7 cellular contexts compared by ENCODE assay signal in genomic region chr10:59805043-59805442, GRCh38. TPM values are rescaled to one million over a fixed set of nuclear protein-coding genes. Genes with fewer than 3 reads are reported as not detected.
DNase-seq lines count a peak whose midpoint lies in the region; ATAC-seq and TF ChIP-seq lines count a peak whose summit lies in the region.

No MANE protein-coding gene starts in this region.

- ATAC-seq in HG03095 (IDR thresholded peaks at IDR 0.05; ENCODE audit: unreplicated experiment) (peak; percentile 45), activated B cell treated with CpG ODN at 0.5 μM for 24 hours (ENCODE audit: low read depth) (no peak), GM18867 (IDR thresholded peaks at IDR 0.05; ENCODE audit: unreplicated experiment) (no peak)

- intact Hi-C loops in activated B cell treated with CpG ODN at 0.5 μM for 24 hours (cut with micrococcal nuclease): loop anchor here (5.0 kb wide), 3 partner anchors 98 to 842 kb away; partner anchors contain the start of gene SLC16A9

- H3K27ac Mint-ChIP-seq in activated B cell treated with CpG ODN at 0.5 μM for 24 hours: peak overlapping the region; percentile 24

- H3K4me3 Mint-ChIP-seq in activated B cell treated with CpG ODN at 0.5 μM for 24 hours: no peak overlapping the region

- DNase-seq in GM03348 (ENCODE audit: low spot score) (peak; percentile 9), activated B cell treated with CpG ODN at 0.5 μM for 24 hours (no peak), left kidney (ENCODE audit: low read depth, low spot score) (peak; percentile 78), SHP77 (lab: John Stamatoyannopoulos, UW) (no peak)
- no peak for DNase-seq in activated naive CD4-positive, alpha-beta T cell treated with anti-CD3 and anti-CD28 coated beads, Interleukin-2, amount 50 U/mL, for 16 hours

- H3K36me3 Mint-ChIP-seq in activated B cell treated with CpG ODN at 0.5 μM for 24 hours (ENCODE audit: low read depth): peaks cover 93% of the 10 kb centered on the region

- POLR2A ChIA-PET in activated B cell treated with CpG ODN at 0.5 μM for 24 hours (lab: Charles Lee): no interaction called here

- TF ChIP-seq CTCF in activated B cell treated with CpG ODN at 0.5 μM for 24 hours (IDR thresholded peaks at IDR 0.05): no peak

- H3K4me1 Mint-ChIP-seq in activated B cell treated with CpG ODN at 0.5 μM for 24 hours: peaks cover 25% of the 10 kb centered on the region

- CTCF ChIA-PET in activated B cell treated with CpG ODN at 0.5 μM for 24 hours (lab: Charles Lee): interaction anchor here (1.9 kb wide), 1 partner anchor 179 kb away, joined by 6 read pairs; no protein-coding TSS in a partner anchor

- H3K9me3 Mint-ChIP-seq in activated B cell treated with CpG ODN at 0.5 μM for 24 hours: no peaks in the 10 kb centered on the region

- H3K27me3 Mint-ChIP-seq in activated B cell treated with CpG ODN at 0.5 μM for 24 hours: no peaks in the 10 kb centered on the region

RNA-seq across cellular contexts. Expression of gene MRLN, which starts 51.8 kb away (rescaled TPM):
- not detected in 2 replicates for total RNA-seq in activated B cell treated with CpG ODN at 0.5 μM for 24 hours

Comparison
In these comparisons a context has a peak if more than half of its experiments do, and no peak if none do; other contexts are left out.
1. DNase-seq: peak in GM03348 (single experiment) and left kidney (single experiment); none in activated B cell treated with CpG ODN at 0.5 μM for 24 hours (single experiment), SHP77 (0 of 2) and activated naive CD4-positive, alpha-beta T cell treated with anti-CD3 and anti-CD28 coated beads, Interleukin-2, amount 50 U/mL, for 16 hours (single experiment).